Comparison of ENCODE assay signal across 18 cellular contexts in genomic region chr1:206110820-206111219, GRCh38. TPM values are rescaled to one million over a fixed set of nuclear protein-coding genes. Genes with fewer than 3 reads are reported as not detected.
DNase-seq lines count a peak whose midpoint lies in the region; ATAC-seq and TF ChIP-seq lines count a peak whose summit lies in the region.
"Had no signal": no experiment of that assay in that cellular context is flagged by ENCODE, and none has a peak within 500 bp of the region (broad histone marks: within the 10 kb centered on the region; RNA-seq: fewer than 3 reads in every experiment).

No MANE protein-coding gene starts in this region.

- H3K4me3 Mint-ChIP-seq in IgD-negative memory B cell (no peak overlapping the region), type B pancreatic cell (no peak overlapping the region)
- H3K4me3 Mint-ChIP-seq: CD8-positive, alpha-beta T cell; GM23338; HFFc6 had no signal

- TF ChIP-seq CTCF in VCaP (conservative IDR thresholded peaks at IDR 0.05) (no peak), coronary artery (IDR thresholded peaks at IDR 0.05) (no peak), type B pancreatic cell (conservative IDR thresholded peaks at IDR 0.05) (no peak)

- H3K4me3 ChIP-seq in coronary artery, result no peak overlapping the region
- H3K4me3 ChIP-seq: GM23338, HAP-1 had no signal

- H3K27ac ChIP-seq in VCaP (peak overlapping the region; percentile 99), coronary artery (no peak overlapping the region)

- H3K36me3 Mint-ChIP-seq in IgD-negative memory B cell, result peaks cover 2% of the 10 kb centered on the region
- H3K36me3 Mint-ChIP-seq in type B pancreatic cell, result no peaks in the 10 kb centered on the region
- H3K36me3 Mint-ChIP-seq: CD8-positive, alpha-beta T cell had no signal

- peak overlapping the region in 2 of 3 donors; percentile 14 to 63 for H3K27ac Mint-ChIP-seq in IgD-negative memory B cell
- H3K27ac Mint-ChIP-seq in type B pancreatic cell, result no peak overlapping the region
- H3K27ac Mint-ChIP-seq: CD8-positive, alpha-beta T cell; GM23338; HFFc6 had no signal

- H3K27me3 Mint-ChIP-seq in IgD-negative memory B cell (no peaks in the 10 kb centered on the region), type B pancreatic cell (peaks cover 40% of the 10 kb centered on the region)

- H3K9me3 Mint-ChIP-seq in IgD-negative memory B cell, result no peaks in the 10 kb centered on the region
- H3K9me3 Mint-ChIP-seq in type B pancreatic cell, result peaks cover 5% of the 10 kb centered on the region
- H3K9me3 Mint-ChIP-seq: CD8-positive, alpha-beta T cell; GM23338; HFFc6 had no signal

- H3K4me1 Mint-ChIP-seq in IgD-negative memory B cell, result peaks cover 1 to 5% (median 4%) of the 10 kb centered on the region in 3 donors
- H3K4me1 Mint-ChIP-seq in type B pancreatic cell (ENCODE audit: unreplicated experiment), result peaks cover 19% of the 10 kb centered on the region
- H3K4me1 Mint-ChIP-seq: GM23338 had no signal

- ATAC-seq in GM18517 (IDR thresholded peaks at IDR 0.05; ENCODE audit: unreplicated experiment), result no peak
- ATAC-seq in GM21367 (IDR thresholded peaks at IDR 0.05; ENCODE audit: unreplicated experiment), result no peak
- ATAC-seq: CD8-positive, alpha-beta T cell; GM23338 had no signal

- DNase-seq in coronary artery (ENCODE audit: low spot score), result peak; percentile 22
- peak; percentile 42 for DNase-seq in type B pancreatic cell (ENCODE audit: extremely low spot score, unreplicated experiment)
- DNase-seq: C1 segment of cervical spinal cord; Caco-2; CD8-positive, alpha-beta T cell; DMS153; DND-41; HFFc6 had no signal

RNA-seq across cellular contexts. Expression of gene AVPR1B, which starts 6.4 kb away (rescaled TPM):
- polyA plus RNA-seq in IgD-negative memory B cell, result not detected
- total RNA-seq in type B pancreatic cell (ENCODE audit: low replicate concordance), result 0.87 and 1.0 TPM in 2 replicates
- total RNA-seq: A172; A673; Caco-2; CD8-positive, alpha-beta T cell; H4; HFFc6 had no signal
- polyA plus RNA-seq: BJ had no signal

RNA-seq across cellular contexts. Expression of gene RHEX, which starts 57.8 kb away (rescaled TPM):
- polyA plus RNA-seq in IgD-negative memory B cell, result 2.0 TPM
- total RNA-seq in type B pancreatic cell (ENCODE audit: low replicate concordance), result not detected in 2 replicates
- total RNA-seq: A172; A673; Caco-2; CD8-positive, alpha-beta T cell; GM23338; H4; HFFc6 had no signal
- polyA plus RNA-seq: BJ, GM23338 had no signal
